Comparison of ENCODE assay signal across 8 cellular contexts in the genomic region with DNA sequence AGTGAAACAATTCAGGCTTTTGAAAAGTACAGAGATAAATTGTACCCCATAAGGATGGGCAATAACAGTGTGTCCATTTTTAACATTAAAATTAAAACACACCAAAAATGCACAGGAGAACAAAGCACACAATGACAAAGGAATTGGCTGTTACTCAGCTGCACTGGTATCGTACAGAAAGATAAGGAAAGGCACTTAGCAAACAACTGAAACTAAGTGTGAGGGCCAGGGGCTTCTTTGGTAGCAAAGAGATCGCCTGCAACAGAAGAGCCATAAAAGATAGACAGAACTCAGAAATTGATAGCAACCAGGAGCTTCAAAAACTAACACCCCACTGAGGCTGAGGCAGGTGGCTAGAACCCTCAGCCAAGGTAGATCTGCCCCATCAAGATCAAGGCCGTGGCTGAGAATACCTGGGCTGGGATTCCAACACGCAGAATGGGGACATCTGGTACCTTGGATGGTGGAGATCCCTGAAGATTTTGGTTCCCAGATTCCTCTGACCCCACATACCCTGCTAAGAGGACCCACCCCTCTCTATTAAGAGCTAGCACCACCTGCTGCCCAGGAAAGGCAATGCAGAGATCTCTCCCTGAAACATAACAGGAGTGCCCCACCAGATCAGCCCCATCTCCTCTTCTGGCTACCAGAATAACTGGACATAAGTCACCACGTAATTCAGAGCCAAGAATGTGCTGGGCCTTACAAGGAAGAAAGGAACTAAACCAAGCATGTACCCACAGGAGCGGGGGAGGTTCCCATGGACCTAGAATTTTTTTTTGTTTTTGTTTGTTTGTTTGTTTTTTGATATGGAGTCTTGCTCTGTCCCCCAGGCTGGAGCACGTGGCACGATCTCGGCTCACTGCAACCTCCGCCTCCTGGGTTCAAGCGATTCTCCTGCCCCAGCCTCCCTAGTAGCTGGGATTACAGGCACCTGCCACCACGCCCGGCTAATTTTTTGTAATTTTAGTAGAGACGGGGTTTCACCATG. TPM values are rescaled to one million over a fixed set of nuclear protein-coding genes. Genes with fewer than 3 reads are reported as not detected.
DNase-seq lines count a peak whose midpoint lies in the region; ATAC-seq and TF ChIP-seq lines count a peak whose summit lies in the region.
"Had no signal": no experiment of that assay in that cellular context is flagged by ENCODE, and none has a peak within 500 bp of the region (broad histone marks: within the 10 kb centered on the region; RNA-seq: fewer than 3 reads in every experiment).

No MANE protein-coding gene starts in this region.

- no peaks in the 10 kb centered on the region for H3K9me3 Mint-ChIP-seq in chondrocyte (ENCODE audit: low read depth)
- H3K9me3 Mint-ChIP-seq: activated naive CD4-positive, alpha-beta T cell treated with anti-CD3 and anti-CD28 coated beads, Interleukin-2, amount 50 U/mL, for 24 hours had no signal

- DNase-seq in GM03348 (ENCODE audit: low spot score) = peak; percentile 70
- peak; percentile 27 for DNase-seq in MV-4-11 (lab: John Stamatoyannopoulos, UW)
- peak; percentile 20 for DNase-seq in T1000 (lab: John Stamatoyannopoulos, UW)
- no peak for DNase-seq in chondrocyte (ENCODE audit: low spot score)
- peak; percentile 72 for DNase-seq in myocyte (ENCODE audit: low read depth)
- no peak for DNase-seq in NK-92 (lab: John Stamatoyannopoulos, UW; ENCODE audit: unreplicated experiment)

- no peak overlapping the region for H3K27ac Mint-ChIP-seq in chondrocyte (ENCODE audit: unreplicated experiment)
- H3K27ac Mint-ChIP-seq: activated naive CD4-positive, alpha-beta T cell treated with anti-CD3 and anti-CD28 coated beads, Interleukin-2, amount 50 U/mL, for 24 hours had no signal

- H3K27me3 Mint-ChIP-seq in chondrocyte (ENCODE audit: low read depth) = no peaks in the 10 kb centered on the region
- H3K27me3 Mint-ChIP-seq: activated naive CD4-positive, alpha-beta T cell treated with anti-CD3 and anti-CD28 coated beads, Interleukin-2, amount 50 U/mL, for 24 hours had no signal

- H3K4me1 Mint-ChIP-seq in chondrocyte (ENCODE audit: low read depth) = peaks cover 36% of the 10 kb centered on the region

- no peaks in the 10 kb centered on the region for H3K36me3 Mint-ChIP-seq in chondrocyte (ENCODE audit: low read depth)
- H3K36me3 Mint-ChIP-seq: activated naive CD4-positive, alpha-beta T cell treated with anti-CD3 and anti-CD28 coated beads, Interleukin-2, amount 50 U/mL, for 24 hours had no signal

- ATAC-seq in HG03521 (IDR thresholded peaks at IDR 0.05; ENCODE audit: unreplicated experiment) = no peak

- TF ChIP-seq CTCF in chondrocyte (IDR thresholded peaks at IDR 0.05) = peak; percentile 81

- no peak overlapping the region for H3K4me3 Mint-ChIP-seq in chondrocyte (ENCODE audit: unreplicated experiment)
- H3K4me3 Mint-ChIP-seq: activated naive CD4-positive, alpha-beta T cell treated with anti-CD3 and anti-CD28 coated beads, Interleukin-2, amount 50 U/mL, for 24 hours had no signal

RNA-seq across cellular contexts. Expression of a gene that starts 16.2 kb away (rescaled TPM):
- 40.7 to 55.4 TPM (median 52.5 TPM) in 3 replicates for total RNA-seq in chondrocyte
- total RNA-seq in myocyte = 71.9 and 105 TPM in 2 replicates
- polyA plus RNA-seq in myocyte (2012) = 63.4 TPM

Comparison
In these comparisons a context has a peak if more than half of its experiments do, and no peak if none do; other contexts are left out.
1. DNase-seq: peak in GM03348 (single experiment), MV-4-11 (single experiment), T1000 (single experiment) and myocyte (single experiment); none in chondrocyte (single experiment) and NK-92 (single experiment).